In the genomic region with DNA sequence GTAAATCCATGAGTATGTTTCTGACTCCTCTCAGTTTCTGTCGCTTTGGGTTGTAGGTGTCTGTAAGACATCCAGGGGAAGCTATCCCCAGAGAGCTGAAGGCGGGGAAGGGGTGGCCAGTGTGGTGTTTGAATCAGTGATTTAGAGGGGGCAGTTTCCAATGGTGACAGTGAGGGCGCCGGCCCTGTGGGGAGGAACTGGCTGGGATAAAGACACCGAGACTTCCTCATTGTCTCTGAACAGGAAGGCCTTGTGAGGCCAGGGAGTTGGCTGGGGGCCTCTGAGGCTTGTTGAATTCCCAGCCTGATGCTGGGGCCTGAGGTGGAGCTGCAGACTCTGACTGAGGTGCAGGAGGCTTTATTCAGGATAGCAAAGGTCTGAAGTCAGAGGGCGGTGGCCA, we compare ENCODE assay signal across 8 cellular contexts. TPM values are rescaled to one million over a fixed set of nuclear protein-coding genes. Genes with fewer than 3 reads are reported as not detected.
"Had no signal": no experiment of that assay in that cellular context is flagged by ENCODE, and none has a peak within 500 bp of the region (broad histone marks: within the 10 kb centered on the region; RNA-seq: fewer than 3 reads in every experiment).

No MANE protein-coding gene starts in this region.

RNA-seq across cellular contexts. Expression of a gene that starts 15.1 kb away (rescaled TPM):
- total RNA-seq: activated CD4-positive, alpha-beta memory T cell treated with anti-CD3 and anti-CD28 coated beads, Interleukin-2, amount 10 ng/mL, durations not matched to agents 7 days and 5 days; activated CD4-positive, alpha-beta T cell treated with anti-CD3 and anti-CD28 coated beads, Interleukin-2, amount 10 ng/mL, durations not matched to agents 7 days and 5 days; activated naive CD4-positive, alpha-beta T cell treated with anti-CD3 and anti-CD28 coated beads, Interleukin-2, amount 50 U/mL, for 72 hours; activated naive CD8-positive, alpha-beta T cell treated with anti-CD3 and anti-CD28 coated beads, Interleukin-2, amount 10 ng/mL, durations not matched to agents 7 days and 5 days; activated T-cell treated with anti-CD3 and anti-CD28 coated beads, Interleukin-2, amount 50 U/mL, for 72 hours; ascending aorta; endothelial cell of umbilical vein; T-helper 2 cell treated with Interferon-gamma antibody and Interleukin-4, amounts not matched to agents 100 ng/mL and 5 ng/mL, for 36 hours had no signal
